Comparison of ENCODE assay signal across 15 cellular contexts in the genomic region with DNA sequence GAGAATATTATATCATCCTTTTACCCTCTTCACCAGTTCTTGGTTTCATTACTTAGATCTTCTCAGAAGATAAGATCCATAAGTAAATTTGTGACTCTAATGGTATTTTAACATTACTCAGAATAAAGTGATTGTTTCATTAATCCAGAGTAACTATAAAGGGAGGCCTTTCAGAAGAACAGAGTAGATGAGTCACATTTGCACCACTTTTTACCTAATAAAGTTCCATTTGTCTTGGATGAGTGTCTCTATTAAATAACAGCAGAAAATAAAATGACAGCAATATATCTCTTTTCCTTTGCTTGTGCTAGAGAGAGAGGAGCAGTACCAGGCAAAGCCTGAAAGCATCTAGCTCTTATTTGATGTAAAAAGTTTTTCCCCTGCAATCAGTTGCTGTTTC.
A peak's percentile ranks its signal among the peaks of the same experiment; 100 is the strongest.
DNase-seq lines count a peak whose midpoint lies in the region; ATAC-seq, FAIRE-seq and TF ChIP-seq lines count a peak whose summit lies in the region.
"Had no signal": no experiment of that assay in that cellular context is flagged by ENCODE, and none has a peak within 500 bp of the region (broad histone marks: within the 10 kb centered on the region; RNA-seq: fewer than 3 reads in every experiment).

No MANE protein-coding gene starts in this region.

- H3F3A ChIP-seq in neural progenitor cell (ENCODE audit: low read depth) = no peaks in the 10 kb centered on the region

- CTCF ChIA-PET in GM12878 (lab: Yijun Ruan, JAX) = interaction anchor here (1.3 kb wide), 1 partner anchor 12 kb away, joined by 3 read pairs; no protein-coding TSS in a partner anchor

- H3K9me3 Mint-ChIP-seq in neural progenitor cell = no peaks in the 10 kb centered on the region
- peaks cover 3% of the 10 kb centered on the region for H3K9me3 Mint-ChIP-seq in stimulated activated memory B cell treated with anti-CD40 and anti-IgM and Interleukin-4, amounts not matched to agents 10 μg/mL and 1 μg/mL and 100 μg/mL, for 72 hours

- H3K27ac ChIP-seq in OCI-LY3 (ENCODE audit: low read length) (no peak overlapping the region), GM12878 (ENCODE audit: control insufficient read depth, insufficient read depth) (no peak overlapping the region), neural progenitor cell (no peak overlapping the region), upper lobe of right lung (no peak overlapping the region)
- H3K27ac ChIP-seq: BLaER1 had no signal

- H3K9ac ChIP-seq in OCI-LY3 (ENCODE audit: low read length) (no peak overlapping the region), GM12878 (ENCODE audit: control insufficient read depth, insufficient read depth, low read length) (no peak overlapping the region), neural progenitor cell (no peak overlapping the region)
- H3K9ac ChIP-seq: BLaER1 had no signal

- no peak overlapping the region for H3K27ac Mint-ChIP-seq in neural progenitor cell
- no peak overlapping the region for H3K27ac Mint-ChIP-seq in stimulated activated memory B cell treated with anti-CD40 and anti-IgM and Interleukin-4, amounts not matched to agents 10 μg/mL and 1 μg/mL and 100 μg/mL, for 72 hours
- H3K27ac Mint-ChIP-seq: CD14-positive monocyte; CD4-positive, alpha-beta memory T cell had no signal

- peaks cover 2% of the 10 kb centered on the region for H3K27me3 Mint-ChIP-seq in neural progenitor cell (ENCODE audit: insufficient read depth, low read depth)
- H3K27me3 Mint-ChIP-seq in stimulated activated memory B cell treated with anti-CD40 and anti-IgM and Interleukin-4, amounts not matched to agents 10 μg/mL and 1 μg/mL and 100 μg/mL, for 72 hours = no peaks in the 10 kb centered on the region
- H3K27me3 Mint-ChIP-seq: CD4-positive, alpha-beta memory T cell had no signal

- RAD21 ChIA-PET in GM12878 (lab: Charles Lee; ENCODE audit: unreplicated experiment) = no interaction called here

- peaks cover 5% of the 10 kb centered on the region for H3K4me1 Mint-ChIP-seq in neural progenitor cell
- no peaks in the 10 kb centered on the region for H3K4me1 Mint-ChIP-seq in stimulated activated memory B cell treated with anti-CD40 and anti-IgM and Interleukin-4, amounts not matched to agents 10 μg/mL and 1 μg/mL and 100 μg/mL, for 72 hours
- H3K4me1 Mint-ChIP-seq: CD4-positive, alpha-beta memory T cell had no signal

- no peak for TF ChIP-seq EP300 in GM12878 (IDR thresholded peaks at IDR 0.05; ENCODE audit: borderline replicate concordance in 1 of 2, control insufficient read depth in 1 of 2, low read depth in 2 of 2, low read length in 2 of 2)

- POLR2A ChIA-PET in GM12878 (lab: Charles Lee) = no interaction called here

- SMC1A ChIA-PET in GM12878 (lab: Charles Lee; ENCODE audit: uncharacterized antibody, unreplicated experiment) = interaction anchor here (0.6 to 1.5 kb wide), 8 partner anchors 11 to 242 kb away, joined by 3 to 4 read pairs (median 3); no protein-coding TSS in a partner anchor

- no peak for FAIRE-seq in GM12878 (lab: Jason Lieb, UNC)
- FAIRE-seq: G401.6 had no signal

- no peak for TF ChIP-seq POLR2A in GM12878 (IDR thresholded peaks at IDR 0.05; ENCODE audit: low read depth, low read length)

- H3K9me3 ChIP-seq in OCI-LY3 (ENCODE audit: insufficient read depth, low read length) = no peaks in the 10 kb centered on the region
- no peaks in the 10 kb centered on the region for H3K9me3 ChIP-seq in GM12878 (replicated peaks; ENCODE audit: control insufficient read depth, insufficient read depth, low read length)
- no peaks in the 10 kb centered on the region for H3K9me3 ChIP-seq in neural progenitor cell (ENCODE audit: low read depth)
- H3K9me3 ChIP-seq in upper lobe of right lung = no peaks in the 10 kb centered on the region
- H3K9me3 ChIP-seq: BLaER1, HAP-1 had no signal

- H4K20me1 ChIP-seq in OCI-LY3 (ENCODE audit: insufficient read depth, low read length) (no peaks in the 10 kb centered on the region), GM12878 (ENCODE audit: control insufficient read depth, insufficient read depth) (no peaks in the 10 kb centered on the region), neural progenitor cell (ENCODE audit: low read depth) (no peaks in the 10 kb centered on the region)
- H4K20me1 ChIP-seq: BLaER1 had no signal

- no peak overlapping the region for H3K4me3 Mint-ChIP-seq in neural progenitor cell
- no peak overlapping the region for H3K4me3 Mint-ChIP-seq in stimulated activated memory B cell treated with anti-CD40 and anti-IgM and Interleukin-4, amounts not matched to agents 10 μg/mL and 1 μg/mL and 100 μg/mL, for 72 hours
- H3K4me3 Mint-ChIP-seq: CD14-positive monocyte; CD4-positive, alpha-beta memory T cell had no signal

- H2AFZ ChIP-seq in OCI-LY3 (ENCODE audit: low read depth, low read length) = peak overlapping the region; percentile 27; the same call in 1 of the 2 replicates
- H2AFZ ChIP-seq in GM12878 (ENCODE audit: control insufficient read depth, low read depth, low read length) = no peak overlapping the region
- H2AFZ ChIP-seq in neural progenitor cell (replicated peaks) = peak overlapping the region; percentile 85

- peak; percentile 14 for DNase-seq in COLO829 (ENCODE audit: low spot score)
- DNase-seq in GM12878 (ENCODE audit: low read depth, low spot score) = no peak
- DNase-seq in neural progenitor cell (ENCODE audit: low spot score) = no peak
- no peak for DNase-seq in upper lobe of right lung
- DNase-seq in NCI-H2171 (lab: John Stamatoyannopoulos, UW) = no peak
- DNase-seq in sciatic nerve (ENCODE audit: low spot score) = no peak
- DNase-seq: 8988T; Calu3; CD4-positive, alpha-beta memory T cell had no signal

- intact Hi-C loops in GM12878 (cut with micrococcal nuclease; ENCODE audit: unreplicated experiment) (loop anchor here (10.0 kb wide), 1 partner anchor 344 kb away; no protein-coding TSS in a partner anchor), upper lobe of right lung (cut with DNase I) (no loop called here), sciatic nerve (cut with DNase I) (no loop called here)

- H3K36me3 ChIP-seq in OCI-LY3 (replicated peaks; ENCODE audit: low read depth, low read length) (peaks cover 6% of the 10 kb centered on the region), GM12878 (ENCODE audit: control insufficient read depth in 2 of 2, insufficient read depth in 2 of 2, low read length in 1 of 2) (no peaks in the 10 kb centered on the region), neural progenitor cell (no peaks in the 10 kb centered on the region), upper lobe of right lung (no peaks in the 10 kb centered on the region)
- H3K36me3 ChIP-seq: BLaER1, HAP-1 had no signal

- H3K4me2 ChIP-seq in OCI-LY3 (ENCODE audit: low read length) = no peak overlapping the region
- H3K4me2 ChIP-seq in GM12878 (ENCODE audit: control insufficient read depth, insufficient read depth) = no peak overlapping the region
- no peak overlapping the region for H3K4me2 ChIP-seq in neural progenitor cell
- H3K4me2 ChIP-seq: BLaER1 had no signal

- in situ Hi-C loops in GM12878 (cut with MboI) = no loop called here

- H3K36me3 Mint-ChIP-seq in neural progenitor cell = no peaks in the 10 kb centered on the region
- no peaks in the 10 kb centered on the region for H3K36me3 Mint-ChIP-seq in stimulated activated memory B cell treated with anti-CD40 and anti-IgM and Interleukin-4, amounts not matched to agents 10 μg/mL and 1 μg/mL and 100 μg/mL, for 72 hours
- H3K36me3 Mint-ChIP-seq: CD14-positive monocyte had no signal

- no TSS peak for BruUV-seq in GM12878 (replicated peaks; lab: Mats Ljungman, UMichigan)

- H3K79me2 ChIP-seq in OCI-LY3 (ENCODE audit: low read length) = no peaks in the 10 kb centered on the region
- no peaks in the 10 kb centered on the region for H3K79me2 ChIP-seq in GM12878 (ENCODE audit: control insufficient read depth, insufficient read depth, low read length)
- no peaks in the 10 kb centered on the region for H3K79me2 ChIP-seq in neural progenitor cell (ENCODE audit: low read depth)

- TF ChIP-seq RAD21 in GM12878 (IDR thresholded peaks at IDR 0.05; ENCODE audit: insufficient read depth, low read depth, low read length) = no peak

- ATAC-seq in GM12878 = peak; percentile 37; the same call in 2 of the 3 replicates
- no peak for ATAC-seq in upper lobe of right lung
- ATAC-seq in sciatic nerve = no peak
- no peak for ATAC-seq in stimulated activated memory B cell treated with anti-CD40 and anti-IgM and Interleukin-4, amounts not matched to agents 10 μg/mL and 1 μg/mL and 100 μg/mL, for 72 hours

- TF ChIP-seq CTCF in OCI-LY3 (IDR thresholded peaks at IDR 0.05; ENCODE audit: low read depth, low read length) = no peak
- no peak for TF ChIP-seq CTCF in GM12878 (IDR thresholded peaks at IDR 0.05 in 2 of 3, conservative IDR thresholded peaks at IDR 0.05 in 1 of 3; ENCODE audit: control insufficient read depth in 2 of 3, extremely low read depth in 1 of 3, insufficient read depth in 1 of 3, low read depth in 3 of 3, low read length in 3 of 3)
- TF ChIP-seq CTCF in neural progenitor cell (IDR thresholded peaks at IDR 0.05) = no peak
- no peak for TF ChIP-seq CTCF in upper lobe of right lung (IDR thresholded peaks at IDR 0.05)

- H3K4me1 ChIP-seq in OCI-LY3 (ENCODE audit: low read length) = peaks cover 16% of the 10 kb centered on the region
- no peaks in the 10 kb centered on the region for H3K4me1 ChIP-seq in GM12878 (ENCODE audit: control insufficient read depth, insufficient read depth, low read length)
- H3K4me1 ChIP-seq in neural progenitor cell = no peaks in the 10 kb centered on the region
- H3K4me1 ChIP-seq in upper lobe of right lung = no peaks in the 10 kb centered on the region
- H3K4me1 ChIP-seq: BLaER1 had no signal

- H3K4me3 ChIP-seq in OCI-LY3 (ENCODE audit: low read length) (no peak overlapping the region), GM12878 (no peak overlapping the region), neural progenitor cell (no peak overlapping the region), upper lobe of right lung (no peak overlapping the region)
- H3K4me3 ChIP-seq: BLaER1, HAP-1 had no signal

- H3K27me3 ChIP-seq in OCI-LY3 (ENCODE audit: low read depth, low read length) (no peaks in the 10 kb centered on the region), GM12878 (replicated peaks in 1 of 2; ENCODE audit: control insufficient read depth in 2 of 2, insufficient read depth in 2 of 2, low read length in 1 of 2) (no peaks in the 10 kb centered on the region), neural progenitor cell (no peaks in the 10 kb centered on the region), upper lobe of right lung (no peaks in the 10 kb centered on the region)
- H3K27me3 ChIP-seq: BLaER1 had no signal
